ENCODE assay signal across 8 cellular contexts in the genomic region with DNA sequence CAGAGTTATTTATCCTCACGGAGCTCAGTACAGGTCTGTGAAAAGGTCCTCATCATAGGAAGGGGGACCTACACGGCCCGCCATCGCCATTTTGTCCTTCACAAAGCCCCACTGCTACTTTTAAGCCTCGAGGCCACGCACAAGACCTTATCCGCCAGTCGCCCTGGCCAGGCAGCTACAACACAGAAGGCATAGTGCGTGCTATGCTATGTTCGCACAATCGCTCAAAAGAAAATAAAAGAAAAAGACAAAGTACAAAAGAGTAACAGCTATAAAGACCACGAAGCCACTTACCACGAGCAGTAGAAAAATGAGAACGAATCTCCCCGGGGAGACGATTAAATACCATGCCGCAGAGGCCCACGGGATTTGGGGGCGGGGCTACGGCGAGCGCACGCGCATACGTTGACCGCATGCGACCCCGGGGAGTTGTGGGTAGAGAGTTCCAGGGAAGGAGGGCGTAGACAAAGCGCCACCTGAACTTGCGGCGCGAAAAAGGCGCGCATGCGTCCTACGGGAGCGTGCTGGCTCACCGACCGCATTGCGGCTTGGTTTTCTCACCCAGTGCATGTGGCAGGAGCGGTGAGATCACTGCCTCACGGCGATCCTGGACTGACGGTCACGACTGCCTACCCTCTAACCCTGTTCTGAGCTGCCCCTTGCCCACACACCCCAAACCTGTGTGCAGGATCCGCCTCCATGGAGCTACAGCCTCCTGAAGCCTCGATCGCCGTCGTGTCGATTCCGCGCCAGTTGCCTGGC. TPM values are rescaled to one million over a fixed set of nuclear protein-coding genes. Genes with fewer than 3 reads are reported as not detected.
DNase-seq lines count a peak whose midpoint lies in the region; ATAC-seq and TF ChIP-seq lines count a peak whose summit lies in the region.

No MANE protein-coding gene starts in this region.

- no peaks in the 10 kb centered on the region for H3K9me3 ChIP-seq in liver (ENCODE audit: control insufficient read depth in 4 of 4, low read length in 3 of 4)

- peaks cover 5 to 33% (median 17%) of the 10 kb centered on the region in 4 donors for H3K4me1 ChIP-seq in liver (ENCODE audit: control insufficient read depth in 4 of 4, insufficient read depth in 4 of 4, low read length in 3 of 4)

- peak; percentile 80 for ATAC-seq in GM19351 (IDR thresholded peaks at IDR 0.05; ENCODE audit: unreplicated experiment)
- ATAC-seq in HG03520 (IDR thresholded peaks at IDR 0.05; ENCODE audit: unreplicated experiment) = peak; percentile 83

- intact Hi-C loops in dendritic cell treated with granulocyte-macrophage colony-stimulating factor and Interleukin-4, amounts not matched to agents 40 ng/mL and 50 ng/mL, for 4 days (cut with micrococcal nuclease) = loop anchor here (2.0 kb wide), 1 partner anchor 13 kb away; no protein-coding TSS in a partner anchor

- DNase-seq in C1 segment of cervical spinal cord (lab: John Stamatoyannopoulos, UW) (peak; percentile 85 to 97 (median 94)), NCI-H69 (lab: John Stamatoyannopoulos, UW) (peak; percentile 99)
- DNase-seq in activated CD4-positive, alpha-beta T cell treated with anti-CD3 and anti-CD28 coated beads, Interleukin-2, amount 50 U/mL, for 1 hour = peak; percentile 98
- peak; percentile 96 for DNase-seq in stimulated activated CD4-positive, alpha-beta T cell treated with anti-CD3 and anti-CD28 coated beads, Interleukin-4, amount 100 ng/mL, for 1 hour

- H3K27me3 Mint-ChIP-seq in dendritic cell treated with granulocyte-macrophage colony-stimulating factor and Interleukin-4, amounts not matched to agents 40 ng/mL and 50 ng/mL, for 4 days = no peaks in the 10 kb centered on the region

- H3K36me3 Mint-ChIP-seq in dendritic cell treated with granulocyte-macrophage colony-stimulating factor and Interleukin-4, amounts not matched to agents 40 ng/mL and 50 ng/mL, for 4 days (ENCODE audit: low read depth) = peaks cover 57% of the 10 kb centered on the region

- H3K27me3 ChIP-seq in liver (ENCODE audit: control insufficient read depth in 4 of 4, insufficient read depth in 4 of 4, low read length in 3 of 4) = no peaks in the 10 kb centered on the region

- peak overlapping the region; percentile 65 to 70 for H3K27ac ChIP-seq in liver (ENCODE audit: low read depth in 1 of 2, low read length in 2 of 2)

- peak overlapping the region; percentile 95 for H3K27ac Mint-ChIP-seq in dendritic cell treated with granulocyte-macrophage colony-stimulating factor and Interleukin-4, amounts not matched to agents 40 ng/mL and 50 ng/mL, for 4 days

- H3K4me3 ChIP-seq in liver (ENCODE audit: low read depth in 1 of 3, low read length in 3 of 3) = peak overlapping the region; percentile 64 to 97 (median 86)

- H3K4me3 Mint-ChIP-seq in dendritic cell treated with granulocyte-macrophage colony-stimulating factor and Interleukin-4, amounts not matched to agents 40 ng/mL and 50 ng/mL, for 4 days = peak overlapping the region; percentile 98

- H3K9me3 Mint-ChIP-seq in dendritic cell treated with granulocyte-macrophage colony-stimulating factor and Interleukin-4, amounts not matched to agents 40 ng/mL and 50 ng/mL, for 4 days = no peaks in the 10 kb centered on the region

- TF ChIP-seq RAD21 in liver (IDR thresholded peaks at IDR 0.05) = peak in 1 of 2 donors; percentile 41

- peaks cover 2 to 27% (median 24%) of the 10 kb centered on the region in 4 donors for H3K36me3 ChIP-seq in liver (ENCODE audit: control insufficient read depth in 4 of 4, insufficient read depth in 3 of 4, low read depth in 1 of 4, low read length in 3 of 4)

- under 1% methylated on average over 54 of the region's 54 CpGs for WGBS in liver

- H3K4me1 Mint-ChIP-seq in dendritic cell treated with granulocyte-macrophage colony-stimulating factor and Interleukin-4, amounts not matched to agents 40 ng/mL and 50 ng/mL, for 4 days (ENCODE audit: low read depth) = peaks cover 73% of the 10 kb centered on the region

- H3K9ac ChIP-seq in liver (ENCODE audit: low read depth in 1 of 2, low read length in 2 of 2) = peak overlapping the region; percentile 51 to 92

- TF ChIP-seq CTCF in liver (IDR thresholded peaks at IDR 0.05; ENCODE audit: low read depth, low read length, missing input control) = no peak

TF ChIP-seq in liver, 16 proteins besides CTCF, POLR2A, EP300 and RAD21:
- TF ChIP-seq, protein P1, sequence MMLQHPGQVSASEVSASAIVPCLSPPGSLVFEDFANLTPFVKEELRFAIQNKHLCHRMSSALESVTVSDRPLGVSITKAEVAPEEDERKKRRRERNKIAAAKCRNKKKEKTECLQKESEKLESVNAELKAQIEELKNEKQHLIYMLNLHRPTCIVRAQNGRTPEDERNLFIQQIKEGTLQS (IDR thresholded peaks at IDR 0.05) = peak; percentile 43
- TF ChIP-seq FOXA2 (IDR thresholded peaks at IDR 0.05) (no peak), GABPA (IDR thresholded peaks at IDR 0.05 in 1 of 2, conservative IDR thresholded peaks at IDR 0.05 in 1 of 2) (peak in 1 of 2 donors; percentile 71), TAF1 (conservative IDR thresholded peaks at IDR 0.05) (peak; percentile 100), JUND (IDR thresholded peaks at IDR 0.05) (peak in 1 of 2 donors; percentile 62), EGR1 (IDR thresholded peaks at IDR 0.05; ENCODE audit: low read depth in 2 of 2) (no peak), HNF4G (IDR thresholded peaks at IDR 0.05) (no peak), NR2F2 (IDR thresholded peaks at IDR 0.05) (peak; percentile 50), YY1 (IDR thresholded peaks at IDR 0.05) (peak; percentile 94), RXRA (IDR thresholded peaks at IDR 0.05) (peak; percentile 75 to 77), FOXA1 (IDR thresholded peaks at IDR 0.05) (peak; percentile 15), HNF4A (conservative IDR thresholded peaks at IDR 0.05) (peak; percentile 18 to 23), MAX (IDR thresholded peaks at IDR 0.05) (peak; percentile 100), SP1 (IDR thresholded peaks at IDR 0.05) (peak; percentile 79)
- TF ChIP-seq, protein P2, sequence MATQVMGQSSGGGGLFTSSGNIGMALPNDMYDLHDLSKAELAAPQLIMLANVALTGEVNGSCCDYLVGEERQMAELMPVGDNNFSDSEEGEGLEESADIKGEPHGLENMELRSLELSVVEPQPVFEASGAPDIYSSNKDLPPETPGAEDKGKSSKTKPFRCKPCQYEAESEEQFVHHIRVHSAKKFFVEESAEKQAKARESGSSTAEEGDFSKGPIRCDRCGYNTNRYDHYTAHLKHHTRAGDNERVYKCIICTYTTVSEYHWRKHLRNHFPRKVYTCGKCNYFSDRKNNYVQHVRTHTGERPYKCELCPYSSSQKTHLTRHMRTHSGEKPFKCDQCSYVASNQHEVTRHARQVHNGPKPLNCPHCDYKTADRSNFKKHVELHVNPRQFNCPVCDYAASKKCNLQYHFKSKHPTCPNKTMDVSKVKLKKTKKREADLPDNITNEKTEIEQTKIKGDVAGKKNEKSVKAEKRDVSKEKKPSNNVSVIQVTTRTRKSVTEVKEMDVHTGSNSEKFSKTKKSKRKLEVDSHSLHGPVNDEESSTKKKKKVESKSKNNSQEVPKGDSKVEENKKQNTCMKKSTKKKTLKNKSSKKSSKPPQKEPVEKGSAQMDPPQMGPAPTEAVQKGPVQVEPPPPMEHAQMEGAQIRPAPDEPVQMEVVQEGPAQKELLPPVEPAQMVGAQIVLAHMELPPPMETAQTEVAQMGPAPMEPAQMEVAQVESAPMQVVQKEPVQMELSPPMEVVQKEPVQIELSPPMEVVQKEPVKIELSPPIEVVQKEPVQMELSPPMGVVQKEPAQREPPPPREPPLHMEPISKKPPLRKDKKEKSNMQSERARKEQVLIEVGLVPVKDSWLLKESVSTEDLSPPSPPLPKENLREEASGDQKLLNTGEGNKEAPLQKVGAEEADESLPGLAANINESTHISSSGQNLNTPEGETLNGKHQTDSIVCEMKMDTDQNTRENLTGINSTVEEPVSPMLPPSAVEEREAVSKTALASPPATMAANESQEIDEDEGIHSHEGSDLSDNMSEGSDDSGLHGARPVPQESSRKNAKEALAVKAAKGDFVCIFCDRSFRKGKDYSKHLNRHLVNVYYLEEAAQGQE (IDR thresholded peaks at IDR 0.05) = peak; percentile 97
- TF ChIP-seq, protein P3, sequence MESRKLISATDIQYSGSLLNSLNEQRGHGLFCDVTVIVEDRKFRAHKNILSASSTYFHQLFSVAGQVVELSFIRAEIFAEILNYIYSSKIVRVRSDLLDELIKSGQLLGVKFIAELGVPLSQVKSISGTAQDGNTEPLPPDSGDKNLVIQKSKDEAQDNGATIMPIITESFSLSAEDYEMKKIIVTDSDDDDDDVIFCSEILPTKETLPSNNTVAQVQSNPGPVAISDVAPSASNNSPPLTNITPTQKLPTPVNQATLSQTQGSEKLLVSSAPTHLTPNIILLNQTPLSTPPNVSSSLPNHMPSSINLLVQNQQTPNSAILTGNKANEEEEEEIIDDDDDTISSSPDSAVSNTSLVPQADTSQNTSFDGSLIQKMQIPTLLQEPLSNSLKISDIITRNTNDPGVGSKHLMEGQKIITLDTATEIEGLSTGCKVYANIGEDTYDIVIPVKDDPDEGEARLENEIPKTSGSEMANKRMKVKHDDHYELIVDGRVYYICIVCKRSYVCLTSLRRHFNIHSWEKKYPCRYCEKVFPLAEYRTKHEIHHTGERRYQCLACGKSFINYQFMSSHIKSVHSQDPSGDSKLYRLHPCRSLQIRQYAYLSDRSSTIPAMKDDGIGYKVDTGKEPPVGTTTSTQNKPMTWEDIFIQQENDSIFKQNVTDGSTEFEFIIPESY (IDR thresholded peaks at IDR 0.05) = peak; percentile 80
TF ChIP-seq in liver: peak in this region for 13.

RNA-seq across cellular contexts. Expression of gene WDR74, which starts 16.4 kb away (rescaled TPM):
- 10 to 100 TPM; 17.1 to 21.5 TPM for total RNA-seq in liver
- 10 to 100 TPM; 19.6 to 22.5 TPM for polyA plus RNA-seq in liver

RNA-seq across cellular contexts. Expression of gene TEX54, which starts 23.1 kb away (rescaled TPM):
- not detected for total RNA-seq in liver
- polyA plus RNA-seq in liver = 1 to 10 TPM in 1 of 2 donors, not detected in 1; 1.6 TPM

RNA-seq across cellular contexts. Expression of gene STX5, which starts 23.9 kb away (rescaled TPM):
- 10 to 100 TPM; 22.4 to 34.1 TPM for total RNA-seq in liver
- polyA plus RNA-seq in liver = 10 to 100 TPM; 13.6 to 29.8 TPM

RNA-seq across cellular contexts. Expression of gene SLC3A2, which starts 24.9 kb away (rescaled TPM):
- 10 to 100 TPM; 48.1 to 59.5 TPM for total RNA-seq in liver
- polyA plus RNA-seq in liver = 10 to 100 TPM; 34.3 to 53.9 TPM

RNA-seq across cellular contexts. Expression of gene NXF1, which starts 50.5 kb away (rescaled TPM):
- 10 to 100 TPM; 17.3 to 38.3 TPM for total RNA-seq in liver
- 10 to 100 TPM; 30.3 to 35.1 TPM for polyA plus RNA-seq in liver

Comparison
In these comparisons a context has a peak if more than half of its experiments do, and no peak if none do; other contexts are left out.
1. Peak in every context shown above with its lines: DNase-seq, ATAC-seq, H3K4me3 ChIP-seq and H3K27ac ChIP-seq.